Comparison of ENCODE assay signal across 8 cellular contexts in genomic region chr16:15093940-15094827, GRCh38. TPM values are rescaled to one million over a fixed set of nuclear protein-coding genes. Genes with fewer than 3 reads are reported as not detected.
DNase-seq lines count a peak whose midpoint lies in the region; ATAC-seq, FAIRE-seq and TF ChIP-seq lines count a peak whose summit lies in the region.
"Not testable (repeated sequence)": the region's sequence is repeated elsewhere in the genome, so short reads cannot be mapped to it uniquely, and the experiment has no call there.

TSS of gene RRN3 (minus strand) at chr16:15094272. CDS start at chr16:15094233, 39 bp downstream.

- H3K27me3 Mint-ChIP-seq in activated T-helper 2 cell treated with anti-CD3 and anti-CD28 coated beads, Interferon-gamma antibody, Interleukin-2, Interleukin-4, amounts not matched to agents 10 μg/mL and 5 μg/mL and 100 μg/mL, durations not matched to agents 14 hours and 24 hours and 36 hours (ENCODE audit: low read depth); natural killer cell treated with Interleukin-12 subunit alpha and Interleukin-12 subunit beta and Interleukin-15 and Interleukin-18, amount 100 ng/mL, for 72 hours: not testable (repeated sequence)

- FAIRE-seq in H54 (lab: Jason Lieb, UNC) = peak; percentile 43

- not testable (repeated sequence) for TF ChIP-seq CTCF in RWPE2 (IDR thresholded peaks at IDR 0.05; ENCODE audit: poor library complexity, severe bottlenecking)

- peaks cover 34% of the 10 kb centered on the region for H3K36me3 Mint-ChIP-seq in activated T-helper 2 cell treated with anti-CD3 and anti-CD28 coated beads, Interferon-gamma antibody, Interleukin-2, Interleukin-4, amounts not matched to agents 10 μg/mL and 5 μg/mL and 100 μg/mL, durations not matched to agents 14 hours and 24 hours and 36 hours (ENCODE audit: low read depth)
- H3K36me3 Mint-ChIP-seq in natural killer cell treated with Interleukin-12 subunit alpha and Interleukin-12 subunit beta and Interleukin-15 and Interleukin-18, amount 100 ng/mL, for 72 hours = peaks cover 17% of the 10 kb centered on the region

- peak; percentile 80 for TF ChIP-seq POLR2A in H54 (IDR thresholded peaks at IDR 0.05; ENCODE audit: low read depth, low read length)

- not testable (repeated sequence) for H3K9me3 ChIP-seq in RWPE2 (ENCODE audit: severe bottlenecking)

- peak within 1 kb of the TSS; percentile 37 for H3K27ac ChIP-seq in RWPE2 (ENCODE audit: poor library complexity, severe bottlenecking)

- H3K27me3 ChIP-seq in RWPE2 (ENCODE audit: insufficient read depth, poor library complexity, severe bottlenecking) = not testable (repeated sequence)

- intact Hi-C loops in activated T-helper 2 cell treated with anti-CD3 and anti-CD28 coated beads, Interferon-gamma antibody, Interleukin-2, Interleukin-4, amounts not matched to agents 10 μg/mL and 5 μg/mL and 100 μg/mL, durations not matched to agents 14 hours and 24 hours and 36 hours (cut with micrococcal nuclease) = not testable (repeated sequence)

- peak within 1 kb of the TSS; percentile 39 for H3K4me3 ChIP-seq in RWPE2 (ENCODE audit: severe bottlenecking)

- H3K36me3 ChIP-seq in RWPE2 (ENCODE audit: low read depth) = peaks cover 26% of the 10 kb centered on the region

- peak; percentile 99 for ATAC-seq in RWPE2 (ENCODE audit: low read depth)
- ATAC-seq in natural killer cell treated with Interleukin-12 subunit alpha and Interleukin-12 subunit beta and Interleukin-15 and Interleukin-18, amount 100 ng/mL, for 72 hours = peak; percentile 100

- peak within 1 kb of the TSS; percentile 99 for H3K4me3 Mint-ChIP-seq in activated T-helper 2 cell treated with anti-CD3 and anti-CD28 coated beads, Interferon-gamma antibody, Interleukin-2, Interleukin-4, amounts not matched to agents 10 μg/mL and 5 μg/mL and 100 μg/mL, durations not matched to agents 14 hours and 24 hours and 36 hours (ENCODE audit: low read depth)
- peak within 1 kb of the TSS; percentile 98 for H3K4me3 Mint-ChIP-seq in natural killer cell treated with Interleukin-12 subunit alpha and Interleukin-12 subunit beta and Interleukin-15 and Interleukin-18, amount 100 ng/mL, for 72 hours

- H3K9me3 Mint-ChIP-seq in activated T-helper 2 cell treated with anti-CD3 and anti-CD28 coated beads, Interferon-gamma antibody, Interleukin-2, Interleukin-4, amounts not matched to agents 10 μg/mL and 5 μg/mL and 100 μg/mL, durations not matched to agents 14 hours and 24 hours and 36 hours; natural killer cell treated with Interleukin-12 subunit alpha and Interleukin-12 subunit beta and Interleukin-15 and Interleukin-18, amount 100 ng/mL, for 72 hours: not testable (repeated sequence)

- H3K27ac Mint-ChIP-seq in activated T-helper 2 cell treated with anti-CD3 and anti-CD28 coated beads, Interferon-gamma antibody, Interleukin-2, Interleukin-4, amounts not matched to agents 10 μg/mL and 5 μg/mL and 100 μg/mL, durations not matched to agents 14 hours and 24 hours and 36 hours = peak within 1 kb of the TSS; percentile 99
- peak within 1 kb of the TSS; percentile 96 to 98 for H3K27ac Mint-ChIP-seq in natural killer cell treated with Interleukin-12 subunit alpha and Interleukin-12 subunit beta and Interleukin-15 and Interleukin-18, amount 100 ng/mL, for 72 hours

- H3K4me1 ChIP-seq in RWPE2 (ENCODE audit: insufficient read depth, poor library complexity, severe bottlenecking) = not testable (repeated sequence)

- peaks cover 13% of the 10 kb centered on the region for H3K4me1 Mint-ChIP-seq in activated T-helper 2 cell treated with anti-CD3 and anti-CD28 coated beads, Interferon-gamma antibody, Interleukin-2, Interleukin-4, amounts not matched to agents 10 μg/mL and 5 μg/mL and 100 μg/mL, durations not matched to agents 14 hours and 24 hours and 36 hours (ENCODE audit: low read depth)
- peaks cover 16 to 18% of the 10 kb centered on the region in 2 donors for H3K4me1 Mint-ChIP-seq in natural killer cell treated with Interleukin-12 subunit alpha and Interleukin-12 subunit beta and Interleukin-15 and Interleukin-18, amount 100 ng/mL, for 72 hours (ENCODE audit: low read depth in 2 of 2)

- DNase-seq in EL = peak; percentile 92
- DNase-seq in H54 (ENCODE audit: insufficient read length, low spot score) = peak; percentile 71
- peak; percentile 92 for DNase-seq in LoVo (ENCODE audit: low spot score)
- peak; percentile 93 for DNase-seq in RWPE2 (ENCODE audit: low spot score)
- peak; percentile 84 for DNase-seq in activated T-helper 2 cell treated with anti-CD3 and anti-CD28 coated beads, Interferon-gamma antibody, Interleukin-2, Interleukin-4, amounts not matched to agents 10 μg/mL and 5 μg/mL and 100 μg/mL, durations not matched to agents 14 hours and 24 hours and 36 hours (ENCODE audit: low spot score)
- peak; percentile 89 for DNase-seq in fibroblast of peridontal ligament (ENCODE audit: extremely low read depth)
- DNase-seq in natural killer cell treated with Interleukin-12 subunit alpha and Interleukin-12 subunit beta and Interleukin-15 and Interleukin-18, amount 100 ng/mL, for 72 hours (ENCODE audit: low spot score) = peak; percentile 94
- peak; percentile 84 for DNase-seq in stimulated activated naive CD4-positive, alpha-beta T cell treated with Interleukin-2 at 50 U/mL for 16 hours (lab: John Stamatoyannopoulos, UW)

RNA-seq across cellular contexts. Expression of gene RRN3, which starts in this region (rescaled TPM):
- 37.5 and 39.1 TPM in 2 replicates for total RNA-seq in activated T-helper 2 cell treated with anti-CD3 and anti-CD28 coated beads, Interferon-gamma antibody, Interleukin-2, Interleukin-4, amounts not matched to agents 10 μg/mL and 5 μg/mL and 100 μg/mL, durations not matched to agents 14 hours and 24 hours and 36 hours
- total RNA-seq in natural killer cell treated with Interleukin-12 subunit alpha and Interleukin-12 subunit beta and Interleukin-15 and Interleukin-18, amount 100 ng/mL, for 72 hours = 10 to 100 TPM; 42.6 to 61.6 TPM

Comparison
In these comparisons a context has a peak if more than half of its experiments do, and no peak if none do; other contexts are left out.
1. Peak in every context shown above with its lines: DNase-seq, ATAC-seq, H3K4me3 ChIP-seq and H3K27ac ChIP-seq.